Comparison of ENCODE assay signal across 25 cellular contexts in the genomic region with DNA sequence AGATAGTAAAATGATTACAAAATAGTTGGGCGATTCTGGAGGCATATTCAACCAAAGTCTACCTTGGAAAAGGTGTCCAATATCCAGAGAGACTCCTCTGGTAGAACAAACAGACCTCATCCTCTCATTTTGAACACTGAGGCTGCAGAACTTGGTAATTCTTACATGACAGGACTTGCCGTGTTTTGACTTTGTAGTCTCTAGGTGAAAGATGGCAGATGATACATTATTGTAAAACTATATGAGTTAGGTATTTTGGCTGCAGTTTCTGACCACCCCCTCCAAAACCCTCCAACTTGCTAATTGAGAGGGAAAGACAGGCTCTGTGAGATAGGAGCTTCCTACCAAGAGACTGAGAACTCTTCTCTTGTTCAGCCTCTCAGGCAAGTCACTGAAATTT. TPM values are rescaled to one million over a fixed set of nuclear protein-coding genes. Genes with fewer than 3 reads are reported as not detected.
DNase-seq lines count a peak whose midpoint lies in the region; ATAC-seq and TF ChIP-seq lines count a peak whose summit lies in the region.
"Had no signal": no experiment of that assay in that cellular context is flagged by ENCODE, and none has a peak within 500 bp of the region (broad histone marks: within the 10 kb centered on the region; RNA-seq: fewer than 3 reads in every experiment).

No MANE protein-coding gene starts in this region.

- H3K79me2 ChIP-seq in mammary epithelial cell (ENCODE audit: insufficient read depth, low read length) = peaks cover 61% of the 10 kb centered on the region

- H3K36me3 ChIP-seq in mammary epithelial cell (ENCODE audit: insufficient read depth, low read length) (peaks cover 32% of the 10 kb centered on the region), suprapubic skin (peaks cover 37% of the 10 kb centered on the region)

- CTCF ChIA-PET in activated CD4-positive, alpha-beta memory T cell treated with anti-CD3 and anti-CD28 coated beads for 36 hours (lab: Charles Lee) = interaction anchor here (1.0 to 10.2 kb wide), 3 partner anchors 34 to 93 kb away, joined by 4 to 103 read pairs (median 6); no protein-coding TSS in a partner anchor
- CTCF ChIA-PET in activated CD4-positive, alpha-beta memory T cell treated with anti-CD3 and anti-CD28 coated beads, Interleukin-2, amount 10 ng/mL, durations not matched to agents 7 days and 5 days (lab: Charles Lee) = interaction anchor here (2.0 kb wide), 1 partner anchor 91 kb away, joined by 7 read pairs; no protein-coding TSS in a partner anchor
- CTCF ChIA-PET in mammary epithelial cell (lab: Charles Lee; ENCODE audit: low non-redundant PET) = no interaction called here

- POLR2A ChIA-PET in activated CD4-positive, alpha-beta memory T cell treated with anti-CD3 and anti-CD28 coated beads for 36 hours (lab: Charles Lee) = no interaction called here
- POLR2A ChIA-PET in activated CD4-positive, alpha-beta memory T cell treated with anti-CD3 and anti-CD28 coated beads, Interleukin-2, amount 10 ng/mL, durations not matched to agents 7 days and 5 days (lab: Charles Lee) = no interaction called here

- DNase-seq in activated CD4-positive, alpha-beta memory T cell treated with anti-CD3 and anti-CD28 coated beads for 36 hours = no peak
- DNase-seq in activated CD4-positive, alpha-beta memory T cell treated with anti-CD3 and anti-CD28 coated beads, Interleukin-2, amount 10 ng/mL, durations not matched to agents 7 days and 5 days = no peak
- DNase-seq in mammary epithelial cell (peak; percentile 31), mesothelial cell of epicardium (ENCODE audit: low spot score in 2 of 2, unreplicated experiment in 2 of 2) (no peak), suprapubic skin (ENCODE audit: low spot score in 2 of 2) (no peak), cerebellum (ENCODE audit: low spot score) (no peak)
- DNase-seq: 8988T; activated CD4-positive, CD25-positive, alpha-beta regulatory T cell treated with anti-CD3 and anti-CD28 coated beads, Interleukin-2, amount 50 U/mL, for 72 hours; activated CD8-positive, alpha-beta memory T cell treated with anti-CD3 and anti-CD28 coated beads, Interleukin-2, amount 10 ng/mL, durations not matched to agents 7 days and 5 days; brain microvascular endothelial cell; DMS79 treated with DMSO at 0.1 percent for 48 hours; HCEC 1CT; heart left ventricle; left lung; NCI-H1694 treated with DMSO at 0.1 percent for 48 hours; NCI-H2171 treated with DMSO at 0.1 percent for 48 hours; NCI-H526 treated with DMSO at 0.1 percent for 48 hours; stimulated activated CD4-positive, alpha-beta T cell treated with anti-CD3 and anti-CD28 coated beads, Interleukin-2, amount 100 ng/mL, for 24 hours; T-helper 9 cell had no signal

- in situ Hi-C loops in mammary epithelial cell (cut with MboI; ENCODE audit: low sequenced_read_pairs in 2 of 2) = loop anchor here (5.0 to 10.0 kb wide), 2 partner anchors 92 to 94 kb away; no protein-coding TSS in a partner anchor

- peak overlapping the region; percentile 13 for H3K27ac Mint-ChIP-seq in activated CD4-positive, alpha-beta memory T cell treated with anti-CD3 and anti-CD28 coated beads for 36 hours
- H3K27ac Mint-ChIP-seq in activated CD4-positive, alpha-beta memory T cell treated with anti-CD3 and anti-CD28 coated beads, Interleukin-2, amount 10 ng/mL, durations not matched to agents 7 days and 5 days = no peak overlapping the region
- peak overlapping the region; percentile 93 for H3K27ac Mint-ChIP-seq in mesothelial cell of epicardium
- H3K27ac Mint-ChIP-seq: stimulated activated memory B cell treated with anti-CD40 and anti-IgM and Interleukin-4, amounts not matched to agents 10 μg/mL and 1 μg/mL and 100 μg/mL, for 72 hours had no signal

- TF ChIP-seq CTCF in mammary epithelial cell (conservative IDR thresholded peaks at IDR 0.05 in 1 of 2, IDR thresholded peaks at IDR 0.05 in 1 of 2; ENCODE audit: extremely low read depth in 1 of 2, insufficient read depth in 1 of 2, low read depth in 1 of 2, low read length in 2 of 2) (no peak), mesothelial cell of epicardium (IDR thresholded peaks at IDR 0.05; ENCODE audit: unreplicated experiment) (no peak), suprapubic skin (IDR thresholded peaks at IDR 0.05) (no peak)

- peaks cover 62% of the 10 kb centered on the region for H3K4me1 Mint-ChIP-seq in activated CD4-positive, alpha-beta memory T cell treated with anti-CD3 and anti-CD28 coated beads for 36 hours (ENCODE audit: low read depth)
- H3K4me1 Mint-ChIP-seq in activated CD4-positive, alpha-beta memory T cell treated with anti-CD3 and anti-CD28 coated beads, Interleukin-2, amount 10 ng/mL, durations not matched to agents 7 days and 5 days = peaks cover 49% of the 10 kb centered on the region
- H3K4me1 Mint-ChIP-seq in mesothelial cell of epicardium = peaks cover 62% of the 10 kb centered on the region

- WGBS in mammary epithelial cell (ENCODE audit: low coverage, missing lambda C conversion rate) = 30% methylated on average over 2 of the region's 2 CpGs
- WGBS in suprapubic skin = 43% methylated on average over 2 of the region's 2 CpGs

- ATAC-seq in HG03571 (IDR thresholded peaks at IDR 0.05; ENCODE audit: unreplicated experiment) (no peak), HG02840 (IDR thresholded peaks at IDR 0.05; ENCODE audit: low FRiP score, unreplicated experiment) (no peak)
- ATAC-seq: activated CD8-positive, alpha-beta memory T cell treated with anti-CD3 and anti-CD28 coated beads, Interleukin-2, amount 10 ng/mL, durations not matched to agents 7 days and 5 days; GM12878; stimulated activated memory B cell treated with anti-CD40 and anti-IgM and Interleukin-4, amounts not matched to agents 10 μg/mL and 1 μg/mL and 100 μg/mL, for 72 hours had no signal

- H2AFZ ChIP-seq in mammary epithelial cell (ENCODE audit: low read depth, low read length) = no peak overlapping the region
- H2AFZ ChIP-seq: parathyroid adenoma had no signal

- H4K20me1 ChIP-seq in mammary epithelial cell (ENCODE audit: insufficient read depth, low read length) = no peaks in the 10 kb centered on the region

- dilution Hi-C loops in mammary epithelial cell (cut with HindIII; ENCODE audit: low sequenced_read_pairs) = loop anchor here (5.0 kb wide), 1 partner anchor 71 kb away; no protein-coding TSS in a partner anchor

- H3K27me3 Mint-ChIP-seq in activated CD4-positive, alpha-beta memory T cell treated with anti-CD3 and anti-CD28 coated beads for 36 hours = no peaks in the 10 kb centered on the region
- no peaks in the 10 kb centered on the region for H3K27me3 Mint-ChIP-seq in activated CD4-positive, alpha-beta memory T cell treated with anti-CD3 and anti-CD28 coated beads, Interleukin-2, amount 10 ng/mL, durations not matched to agents 7 days and 5 days
- no peaks in the 10 kb centered on the region for H3K27me3 Mint-ChIP-seq in mesothelial cell of epicardium (ENCODE audit: low read depth)
- H3K27me3 Mint-ChIP-seq: activated CD8-positive, alpha-beta memory T cell treated with anti-CD3 and anti-CD28 coated beads, Interleukin-2, amount 10 ng/mL, durations not matched to agents 7 days and 5 days; stimulated activated memory B cell treated with anti-CD40 and anti-IgM and Interleukin-4, amounts not matched to agents 10 μg/mL and 1 μg/mL and 100 μg/mL, for 72 hours had no signal

- no peak for TF ChIP-seq EP300 in suprapubic skin (IDR thresholded peaks at IDR 0.05)

- H3K4me1 ChIP-seq in mammary epithelial cell (ENCODE audit: insufficient read depth, low read length) = peaks cover 36% of the 10 kb centered on the region
- H3K4me1 ChIP-seq in suprapubic skin = peaks cover 56% of the 10 kb centered on the region

- no peaks in the 10 kb centered on the region for H3K9me3 Mint-ChIP-seq in activated CD4-positive, alpha-beta memory T cell treated with anti-CD3 and anti-CD28 coated beads for 36 hours
- no peaks in the 10 kb centered on the region for H3K9me3 Mint-ChIP-seq in activated CD4-positive, alpha-beta memory T cell treated with anti-CD3 and anti-CD28 coated beads, Interleukin-2, amount 10 ng/mL, durations not matched to agents 7 days and 5 days
- H3K9me3 Mint-ChIP-seq in mesothelial cell of epicardium = no peaks in the 10 kb centered on the region
- H3K9me3 Mint-ChIP-seq: stimulated activated memory B cell treated with anti-CD40 and anti-IgM and Interleukin-4, amounts not matched to agents 10 μg/mL and 1 μg/mL and 100 μg/mL, for 72 hours had no signal

- H3K9me3 ChIP-seq in mammary epithelial cell (replicated peaks; ENCODE audit: insufficient read depth, low read length) (no peaks in the 10 kb centered on the region), suprapubic skin (no peaks in the 10 kb centered on the region)
- H3K9me3 ChIP-seq: heart left ventricle, left lung had no signal

- peaks cover 68% of the 10 kb centered on the region for H3K36me3 Mint-ChIP-seq in activated CD4-positive, alpha-beta memory T cell treated with anti-CD3 and anti-CD28 coated beads for 36 hours
- peaks cover 79% of the 10 kb centered on the region for H3K36me3 Mint-ChIP-seq in activated CD4-positive, alpha-beta memory T cell treated with anti-CD3 and anti-CD28 coated beads, Interleukin-2, amount 10 ng/mL, durations not matched to agents 7 days and 5 days (ENCODE audit: low read depth)
- peaks cover 25% of the 10 kb centered on the region for H3K36me3 Mint-ChIP-seq in mesothelial cell of epicardium

- no peak overlapping the region for H3K4me3 ChIP-seq in mammary epithelial cell (replicated peaks in 1 of 3; ENCODE audit: insufficient read depth in 1 of 3, low read depth in 2 of 3, low read length in 3 of 3)
- no peak overlapping the region for H3K4me3 ChIP-seq in suprapubic skin
- H3K4me3 ChIP-seq: GM12878, heart left ventricle, left lung had no signal

- BruUV-seq in mammary epithelial cell (replicated peaks; lab: Mats Ljungman, UMichigan) = no TSS peak

- intact Hi-C loops in activated CD4-positive, alpha-beta memory T cell treated with anti-CD3 and anti-CD28 coated beads for 36 hours (cut with micrococcal nuclease) = no loop called here
- intact Hi-C loops in mammary epithelial cell (cut with micrococcal nuclease) = no loop called here

- no peak overlapping the region for H3K9ac ChIP-seq in mammary epithelial cell (ENCODE audit: insufficient read depth, low read length)
- H3K9ac ChIP-seq: KMS-11, parathyroid adenoma had no signal

- TF ChIP-seq POLR2A in suprapubic skin (IDR thresholded peaks at IDR 0.05) = no peak

- H3K4me2 ChIP-seq in mammary epithelial cell (ENCODE audit: insufficient read depth, low read depth, low read length) = peak overlapping the region; percentile 50
- H3K4me2 ChIP-seq: KMS-11 had no signal

- H3K4me3 Mint-ChIP-seq in activated CD4-positive, alpha-beta memory T cell treated with anti-CD3 and anti-CD28 coated beads for 36 hours = no peak overlapping the region
- no peak overlapping the region for H3K4me3 Mint-ChIP-seq in activated CD4-positive, alpha-beta memory T cell treated with anti-CD3 and anti-CD28 coated beads, Interleukin-2, amount 10 ng/mL, durations not matched to agents 7 days and 5 days
- no peak overlapping the region for H3K4me3 Mint-ChIP-seq in mesothelial cell of epicardium
- H3K4me3 Mint-ChIP-seq: activated CD8-positive, alpha-beta memory T cell treated with anti-CD3 and anti-CD28 coated beads, Interleukin-2, amount 10 ng/mL, durations not matched to agents 7 days and 5 days; stimulated activated memory B cell treated with anti-CD40 and anti-IgM and Interleukin-4, amounts not matched to agents 10 μg/mL and 1 μg/mL and 100 μg/mL, for 72 hours had no signal

- H3K27ac ChIP-seq in mammary epithelial cell (ENCODE audit: insufficient read depth, low read depth, low read length) (peak overlapping the region; percentile 5), suprapubic skin (peak overlapping the region; percentile 78)
- H3K27ac ChIP-seq: brain microvascular endothelial cell, KMS-11, parathyroid adenoma had no signal

- H3K27me3 ChIP-seq in mammary epithelial cell (ENCODE audit: insufficient read depth, low read length) (no peaks in the 10 kb centered on the region), suprapubic skin (no peaks in the 10 kb centered on the region)
- H3K27me3 ChIP-seq: brain microvascular endothelial cell, heart left ventricle, left lung had no signal

RNA-seq across cellular contexts. Expression of gene SAE1, which starts 22.6 kb away (rescaled TPM):
- total RNA-seq in activated CD4-positive, alpha-beta memory T cell treated with anti-CD3 and anti-CD28 coated beads for 36 hours = 100 to 1,000 TPM; 154 to 157 TPM
- total RNA-seq in activated CD4-positive, alpha-beta memory T cell treated with anti-CD3 and anti-CD28 coated beads, Interleukin-2, amount 10 ng/mL, durations not matched to agents 7 days and 5 days = 100 to 1,000 TPM; 150 TPM
- total RNA-seq in mammary epithelial cell (100 to 1,000 TPM in 1 of 2 donors, 10 to 100 TPM in 1; 62.0 to 106 TPM), mesothelial cell of epicardium (137 to 141 TPM (median 138 TPM) in 3 replicates), suprapubic skin (10 to 100 TPM; 22.4 to 51.9 (median 44.7) TPM), cerebellum (47.5 TPM)
- polyA plus RNA-seq in mammary epithelial cell = 107 TPM
- polyA minus RNA-seq in mammary epithelial cell = 52.1 TPM

RNA-seq across cellular contexts. Expression of gene ZC3H4, which starts 39.7 kb away (rescaled TPM):
- 10 to 100 TPM; 77.1 to 78.6 TPM for total RNA-seq in activated CD4-positive, alpha-beta memory T cell treated with anti-CD3 and anti-CD28 coated beads for 36 hours
- 100 to 1,000 TPM in 1 of 2 experiments, 10 to 100 TPM in 1; 98.3 to 104 TPM for total RNA-seq in activated CD4-positive, alpha-beta memory T cell treated with anti-CD3 and anti-CD28 coated beads, Interleukin-2, amount 10 ng/mL, durations not matched to agents 7 days and 5 days
- total RNA-seq in mammary epithelial cell = 10 to 100 TPM; 13.8 to 57.8 TPM
- 10.0 TPM for polyA plus RNA-seq in mammary epithelial cell
- polyA minus RNA-seq in mammary epithelial cell = 36.8 TPM
- 65.3 to 68.7 TPM (median 67.9 TPM) in 3 replicates for total RNA-seq in mesothelial cell of epicardium
- total RNA-seq in suprapubic skin = 10 to 100 TPM; 24.2 to 42.8 (median 31.7) TPM
- total RNA-seq in cerebellum = 16.8 TPM
